In the genomic region with DNA sequence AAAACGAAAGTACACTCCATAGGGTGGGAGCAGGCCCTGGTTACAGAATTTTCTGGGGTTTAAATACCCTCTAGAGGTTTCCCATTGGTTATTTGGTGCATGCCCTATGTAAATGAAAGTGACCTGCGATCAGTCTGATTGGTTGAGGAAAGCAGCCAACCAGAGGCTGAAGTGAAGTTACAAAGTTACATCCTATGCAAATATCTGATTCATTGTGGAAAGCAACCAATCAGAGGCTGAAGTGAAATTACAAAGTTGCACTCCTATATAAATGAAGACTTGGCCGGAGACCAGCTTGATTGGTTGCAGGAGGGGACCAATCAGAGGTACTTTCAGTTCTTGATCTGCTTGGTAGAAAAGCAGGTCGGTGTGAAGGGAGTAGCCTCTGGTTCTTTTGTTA, we compare ENCODE assay signal across 2 cellular contexts.
TF ChIP-seq lines count a peak whose summit lies in the region.

No MANE protein-coding gene starts in this region.

TF ChIP-seq in endothelial cell of umbilical vein, 7 proteins besides CTCF, POLR2A, EP300 and RAD21:
- no peak for TF ChIP-seq FOS (IDR thresholded peaks at IDR 0.05; ENCODE audit: borderline replicate concordance, insufficient read depth, low read length)
- TF ChIP-seq, protein P1, sequence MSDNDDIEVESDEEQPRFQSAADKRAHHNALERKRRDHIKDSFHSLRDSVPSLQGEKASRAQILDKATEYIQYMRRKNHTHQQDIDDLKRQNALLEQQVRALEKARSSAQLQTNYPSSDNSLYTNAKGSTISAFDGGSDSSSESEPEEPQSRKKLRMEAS (IDR thresholded peaks at IDR 0.05; ENCODE audit: insufficient read depth, insufficient read length) = no peak
- no peak for TF ChIP-seq MYC (IDR thresholded peaks at IDR 0.05; ENCODE audit: low read depth, low read length)
- TF ChIP-seq EZH2 (IDR thresholded peaks at IDR 0.05; ENCODE audit: borderline replicate concordance, low read depth, low read length, severe bottlenecking) = no peak
- TF ChIP-seq POLR2AphosphoS5 (IDR thresholded peaks at IDR 0.05; ENCODE audit: insufficient read depth, low read depth, low read length) = no peak
- no peak for TF ChIP-seq JUN (IDR thresholded peaks at IDR 0.05; ENCODE audit: borderline replicate concordance, insufficient read depth, insufficient read length, low read depth)
- TF ChIP-seq GATA2 (IDR thresholded peaks at IDR 0.05; ENCODE audit: insufficient read depth, insufficient read length, low read depth, low read length) = no peak

TF ChIP-seq in HepG2, 621 proteins besides CTCF, POLR2A, EP300 and RAD21:
- TF ChIP-seq RARG (CRISPR knock-in tag; IDR thresholded peaks at IDR 0.05; ENCODE audit: low read depth) (no peak), ZKSCAN5 (CRISPR knock-in tag; IDR thresholded peaks at IDR 0.05) (no peak), SP4 (CRISPR knock-in tag; IDR thresholded peaks at IDR 0.05) (no peak), ZFYVE20 (CRISPR knock-in tag; IDR thresholded peaks at IDR 0.05; ENCODE audit: borderline replicate concordance, low read depth) (no peak), ZEB1 (IDR thresholded peaks at IDR 0.05; ENCODE audit: insufficient replicate concordance, low read depth) (no peak), KDM5A (IDR thresholded peaks at IDR 0.05; ENCODE audit: borderline replicate concordance, low read length) (no peak), ATM (IDR thresholded peaks at IDR 0.05; ENCODE audit: borderline replicate concordance) (no peak), ZFP36L2 (CRISPR knock-in tag; IDR thresholded peaks at IDR 0.05) (no peak), PHF8 (CRISPR knock-in tag; IDR thresholded peaks at IDR 0.05) (no peak), YY1 (IDR thresholded peaks at IDR 0.05; ENCODE audit: insufficient read depth, insufficient replicate concordance, low read depth, low read length) (no peak), ZNF75D (CRISPR knock-in tag; IDR thresholded peaks at IDR 0.05; ENCODE audit: borderline replicate concordance) (no peak), PITX1 (CRISPR knock-in tag; IDR thresholded peaks at IDR 0.05) (no peak), E2F5 (CRISPR knock-in tag; conservative IDR thresholded peaks at IDR 0.05) (no peak), SAFB2 (CRISPR knock-in tag; IDR thresholded peaks at IDR 0.05; ENCODE audit: borderline replicate concordance, low read depth) (no peak), FOXP1 (IDR thresholded peaks at IDR 0.05) (no peak), FOXP1 (CRISPR knock-in tag; IDR thresholded peaks at IDR 0.05) (no peak), ZNF251 (CRISPR knock-in tag; IDR thresholded peaks at IDR 0.05) (no peak)
- TF ChIP-seq, protein P1 (IDR thresholded peaks at IDR 0.05) = no peak
- TF ChIP-seq, protein P2, sequence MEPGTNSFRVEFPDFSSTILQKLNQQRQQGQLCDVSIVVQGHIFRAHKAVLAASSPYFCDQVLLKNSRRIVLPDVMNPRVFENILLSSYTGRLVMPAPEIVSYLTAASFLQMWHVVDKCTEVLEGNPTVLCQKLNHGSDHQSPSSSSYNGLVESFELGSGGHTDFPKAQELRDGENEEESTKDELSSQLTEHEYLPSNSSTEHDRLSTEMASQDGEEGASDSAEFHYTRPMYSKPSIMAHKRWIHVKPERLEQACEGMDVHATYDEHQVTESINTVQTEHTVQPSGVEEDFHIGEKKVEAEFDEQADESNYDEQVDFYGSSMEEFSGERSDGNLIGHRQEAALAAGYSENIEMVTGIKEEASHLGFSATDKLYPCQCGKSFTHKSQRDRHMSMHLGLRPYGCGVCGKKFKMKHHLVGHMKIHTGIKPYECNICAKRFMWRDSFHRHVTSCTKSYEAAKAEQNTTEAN (CRISPR knock-in tag; conservative IDR thresholded peaks at IDR 0.05) = no peak
- TF ChIP-seq, protein P3, sequence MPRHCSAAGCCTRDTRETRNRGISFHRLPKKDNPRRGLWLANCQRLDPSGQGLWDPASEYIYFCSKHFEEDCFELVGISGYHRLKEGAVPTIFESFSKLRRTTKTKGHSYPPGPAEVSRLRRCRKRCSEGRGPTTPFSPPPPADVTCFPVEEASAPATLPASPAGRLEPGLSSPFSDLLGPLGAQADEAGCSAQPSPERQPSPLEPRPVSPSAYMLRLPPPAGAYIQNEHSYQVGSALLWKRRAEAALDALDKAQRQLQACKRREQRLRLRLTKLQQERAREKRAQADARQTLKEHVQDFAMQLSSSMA (CRISPR knock-in tag; IDR thresholded peaks at IDR 0.05) = no peak
- TF ChIP-seq, protein P4, sequence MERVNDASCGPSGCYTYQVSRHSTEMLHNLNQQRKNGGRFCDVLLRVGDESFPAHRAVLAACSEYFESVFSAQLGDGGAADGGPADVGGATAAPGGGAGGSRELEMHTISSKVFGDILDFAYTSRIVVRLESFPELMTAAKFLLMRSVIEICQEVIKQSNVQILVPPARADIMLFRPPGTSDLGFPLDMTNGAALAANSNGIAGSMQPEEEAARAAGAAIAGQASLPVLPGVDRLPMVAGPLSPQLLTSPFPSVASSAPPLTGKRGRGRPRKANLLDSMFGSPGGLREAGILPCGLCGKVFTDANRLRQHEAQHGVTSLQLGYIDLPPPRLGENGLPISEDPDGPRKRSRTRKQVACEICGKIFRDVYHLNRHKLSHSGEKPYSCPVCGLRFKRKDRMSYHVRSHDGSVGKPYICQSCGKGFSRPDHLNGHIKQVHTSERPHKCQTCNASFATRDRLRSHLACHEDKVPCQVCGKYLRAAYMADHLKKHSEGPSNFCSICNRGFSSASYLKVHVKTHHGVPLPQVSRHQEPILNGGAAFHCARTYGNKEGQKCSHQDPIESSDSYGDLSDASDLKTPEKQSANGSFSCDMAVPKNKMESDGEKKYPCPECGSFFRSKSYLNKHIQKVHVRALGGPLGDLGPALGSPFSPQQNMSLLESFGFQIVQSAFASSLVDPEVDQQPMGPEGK (CRISPR knock-in tag; IDR thresholded peaks at IDR 0.05) = no peak
